Comparison of ENCODE assay signal across 7 cellular contexts in genomic region chr6:143397229-143398222, GRCh38. TPM values are rescaled to one million over a fixed set of nuclear protein-coding genes. Genes with fewer than 3 reads are reported as not detected.
A peak's percentile ranks its signal among the peaks of the same experiment; 100 is the strongest.
DNase-seq lines count a peak whose midpoint lies in the region; ATAC-seq and TF ChIP-seq lines count a peak whose summit lies in the region.

No MANE protein-coding gene starts in this region.

- ATAC-seq in GM23338 (peak; percentile 73), HG02840 (IDR thresholded peaks at IDR 0.05; ENCODE audit: low FRiP score, unreplicated experiment) (no peak), GM19328 (IDR thresholded peaks at IDR 0.05; ENCODE audit: unreplicated experiment) (no peak)

- no peaks in the 10 kb centered on the region; the same call in 2 of the 3 replicates for H3K36me3 Mint-ChIP-seq in GM23338 (ENCODE audit: low read depth)

- no peaks in the 10 kb centered on the region for H3K9me3 Mint-ChIP-seq in GM23338

- peak overlapping the region; percentile 60; the same call in 1 of the 2 replicates for H2AFZ ChIP-seq in GM23338
- H2AFZ ChIP-seq in fibroblast of lung (ENCODE audit: low read length) = no peak overlapping the region

- H3K9ac ChIP-seq in fibroblast of lung (ENCODE audit: insufficient read depth, low read length) = no peak overlapping the region

- H3K4me2 ChIP-seq in GM23338 (no peak overlapping the region), fibroblast of lung (ENCODE audit: extremely low read depth, insufficient read depth, low read length) (no peak overlapping the region)

- H3K4me1 Mint-ChIP-seq in GM23338 = peaks cover 29% of the 10 kb centered on the region

- H4K20me1 ChIP-seq in GM23338 (replicated peaks; ENCODE audit: insufficient read depth) = no peaks in the 10 kb centered on the region
- no peaks in the 10 kb centered on the region for H4K20me1 ChIP-seq in fibroblast of lung (ENCODE audit: control insufficient read depth, extremely low read depth, insufficient read depth, low read length)

- H3F3A ChIP-seq in GM23338 (replicated peaks; ENCODE audit: low read depth) = no peaks in the 10 kb centered on the region

- no peak for TF ChIP-seq POLR2A in Peyer's patch (IDR thresholded peaks at IDR 0.05)

- H3K27ac ChIP-seq in GM23338 (ENCODE audit: low read depth) = peak overlapping the region; percentile 18; the same call in 1 of the 2 replicates
- no peak overlapping the region for H3K27ac ChIP-seq in Peyer's patch
- H3K27ac ChIP-seq in fibroblast of lung (ENCODE audit: insufficient read depth, low read length) = no peak overlapping the region

- H3K4me3 Mint-ChIP-seq in GM23338 = no peak overlapping the region

- H3K27me3 Mint-ChIP-seq in GM23338 (ENCODE audit: insufficient read depth, low read depth, poor library complexity) = peaks cover 7% of the 10 kb centered on the region

- no peak for TF ChIP-seq CTCF in GM23338 (conservative IDR thresholded peaks at IDR 0.05; ENCODE audit: low read depth in 2 of 2)
- no peak for TF ChIP-seq CTCF in Peyer's patch (IDR thresholded peaks at IDR 0.05)
- TF ChIP-seq CTCF in fibroblast of lung (conservative IDR thresholded peaks at IDR 0.05 in 1 of 2, IDR thresholded peaks at IDR 0.05 in 1 of 2; ENCODE audit: low read depth in 1 of 2, low read length in 2 of 2) = no peak

- peak; percentile 79 for DNase-seq in GM23338 (ENCODE audit: low spot score)
- peak in 2 of 3 donors; percentile 58 to 75 for DNase-seq in Peyer's patch
- peak; percentile 21 to 98 for DNase-seq in fibroblast of lung (ENCODE audit: low read depth in 2 of 2)
- peak; percentile 77 for DNase-seq in posterior vena cava (ENCODE audit: low spot score)
- DNase-seq in SK-N-DZ (ENCODE audit: low spot score) = no peak

- H3K79me2 ChIP-seq in GM23338 (replicated peaks; ENCODE audit: insufficient read depth) (no peaks in the 10 kb centered on the region), fibroblast of lung (ENCODE audit: control insufficient read depth, insufficient read depth, low read length) (no peaks in the 10 kb centered on the region)

- no peak overlapping the region for H3K4me3 ChIP-seq in GM23338
- H3K4me3 ChIP-seq in Peyer's patch = no peak overlapping the region
- H3K4me3 ChIP-seq in fibroblast of lung (replicated peaks in 1 of 4; ENCODE audit: control extremely low read depth in 1 of 4, insufficient read depth in 1 of 4, low read depth in 3 of 4, low read length in 4 of 4) = no peak overlapping the region

- H3K27me3 ChIP-seq in GM23338 (ENCODE audit: insufficient read depth) (no peaks in the 10 kb centered on the region), Peyer's patch (no peaks in the 10 kb centered on the region), fibroblast of lung (ENCODE audit: control insufficient read depth, insufficient read depth, low read length) (no peaks in the 10 kb centered on the region)

- H3K36me3 ChIP-seq in GM23338 (ENCODE audit: insufficient read depth) (no peaks in the 10 kb centered on the region), Peyer's patch (no peaks in the 10 kb centered on the region), fibroblast of lung (ENCODE audit: control insufficient read depth, insufficient read depth, low read length) (no peaks in the 10 kb centered on the region)

- intact Hi-C loops in posterior vena cava (cut with DNase I) = no loop called here

- H3K27ac Mint-ChIP-seq in GM23338 = no peak overlapping the region

- H3K9me3 ChIP-seq in Peyer's patch = no peaks in the 10 kb centered on the region
- H3K9me3 ChIP-seq in fibroblast of lung (ENCODE audit: control insufficient read depth, insufficient read depth, low read depth, low read length) = no peaks in the 10 kb centered on the region

- peaks cover 9% of the 10 kb centered on the region; the same call in 1 of the 2 replicates for H3K9me2 ChIP-seq in GM23338 (ENCODE audit: insufficient read depth)

- H3K4me1 ChIP-seq in GM23338 (ENCODE audit: insufficient read depth) = peaks cover 31% of the 10 kb centered on the region
- peaks cover 0 to 4% (median 0%) of the 10 kb centered on the region in 4 donors for H3K4me1 ChIP-seq in Peyer's patch
- no peaks in the 10 kb centered on the region for H3K4me1 ChIP-seq in fibroblast of lung (ENCODE audit: control insufficient read depth, extremely low read depth, insufficient read depth, low read length)

TF ChIP-seq in GM23338, 12 proteins besides CTCF, POLR2A, EP300 and RAD21 (continues in another document):
- TF ChIP-seq ZNF114 (CRISPR knock-in tag; IDR thresholded peaks at IDR 0.05) (no peak), REST (IDR thresholded peaks at IDR 0.05; ENCODE audit: unreplicated experiment) (no peak)

RNA-seq across cellular contexts. Expression of gene ADAT2, which starts 53.0 kb away (rescaled TPM):
- total RNA-seq in GM23338 (2014; rRNA removed; shearing (Covaris generic)) = 10.8 and 13.7 TPM in 2 replicates
- polyA plus RNA-seq in GM23338 (2016; fragmentation: Nextera tagmentation; extraction: Ambion mirVana) (6.9 and 7.4 TPM in 2 replicates), fibroblast of lung (4.7 TPM in 2 replicates)
- total RNA-seq in Peyer's patch (10 to 100 TPM in 1 of 4 donors, 1 to 10 TPM in 3; 1.7 to 11.3 (median 6.1) TPM), fibroblast of lung (4.1 and 5.0 TPM in 2 replicates), posterior vena cava (1 to 10 TPM; 5.1 to 6.3 TPM)
- polyA plus RNA-seq in fibroblast of lung (2012) = 3.4 and 3.7 TPM in 2 replicates
- 0.16 and 1.1 TPM in 2 replicates for polyA minus RNA-seq in fibroblast of lung (ENCODE audit: low replicate concordance)
- polyA plus RNA-seq in SK-N-DZ (2014; cell fraction: cytosol; rRNA removed) = 12.6 and 13.6 TPM in 2 replicates
- polyA plus RNA-seq in SK-N-DZ (2014; cell fraction: nucleus; rRNA removed) = 18.8 and 26.1 TPM in 2 replicates

RNA-seq across cellular contexts. Expression of gene PEX3, which starts 53.1 kb away (rescaled TPM):
- total RNA-seq in GM23338 (2014; rRNA removed; shearing (Covaris generic)) = 13.8 and 16.4 TPM in 2 replicates
- polyA plus RNA-seq in GM23338 (2016; fragmentation: Nextera tagmentation; extraction: Ambion mirVana) = 19.4 and 22.7 TPM in 2 replicates
- 10 to 100 TPM in 3 of 4 donors, 1 to 10 TPM in 1; 4.1 to 16.6 (median 12.7) TPM for total RNA-seq in Peyer's patch
- 20.3 and 25.6 TPM in 2 replicates for total RNA-seq in fibroblast of lung
- polyA plus RNA-seq in fibroblast of lung = 22.4 and 31.2 TPM in 2 replicates
- 16.9 and 23.3 TPM in 2 replicates for polyA plus RNA-seq in fibroblast of lung (2012)
- polyA minus RNA-seq in fibroblast of lung (ENCODE audit: low replicate concordance) = 6.4 and 13.0 TPM in 2 replicates
- total RNA-seq in posterior vena cava = 10 to 100 TPM; 21.3 to 24.2 TPM
- 14.8 and 16.5 TPM in 2 replicates for polyA plus RNA-seq in SK-N-DZ (2014; cell fraction: cytosol; rRNA removed)
- polyA plus RNA-seq in SK-N-DZ (2014; cell fraction: nucleus; rRNA removed) = 16.6 and 16.9 TPM in 2 replicates
